Comparison of ENCODE assay signal across 1 cellular context in the genomic region with DNA sequence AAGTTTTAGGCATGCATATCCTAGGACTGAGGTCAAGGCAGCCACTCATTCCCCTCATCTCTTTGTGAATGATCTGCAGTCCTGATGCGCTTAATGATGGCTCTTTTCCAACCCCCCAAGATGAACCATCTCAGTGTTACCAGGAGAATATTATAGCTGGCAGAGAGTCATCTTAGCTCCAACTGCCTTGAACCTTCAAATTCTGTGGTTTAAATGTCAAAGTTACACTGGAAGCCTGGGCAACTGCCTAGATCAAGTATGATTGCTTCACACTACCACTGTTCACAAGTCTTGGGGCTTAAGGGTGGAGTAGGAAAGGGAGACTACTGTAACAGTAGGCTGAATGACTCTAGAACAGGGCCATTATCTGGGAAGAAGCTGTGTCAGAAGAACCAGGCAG.
TF ChIP-seq lines count a peak whose summit lies in the region.

No MANE protein-coding gene starts in this region.

TF ChIP-seq in IMR-90, 13 proteins besides CTCF, POLR2A, EP300 and RAD21 (continued from another document):
- TF ChIP-seq, protein P1, sequence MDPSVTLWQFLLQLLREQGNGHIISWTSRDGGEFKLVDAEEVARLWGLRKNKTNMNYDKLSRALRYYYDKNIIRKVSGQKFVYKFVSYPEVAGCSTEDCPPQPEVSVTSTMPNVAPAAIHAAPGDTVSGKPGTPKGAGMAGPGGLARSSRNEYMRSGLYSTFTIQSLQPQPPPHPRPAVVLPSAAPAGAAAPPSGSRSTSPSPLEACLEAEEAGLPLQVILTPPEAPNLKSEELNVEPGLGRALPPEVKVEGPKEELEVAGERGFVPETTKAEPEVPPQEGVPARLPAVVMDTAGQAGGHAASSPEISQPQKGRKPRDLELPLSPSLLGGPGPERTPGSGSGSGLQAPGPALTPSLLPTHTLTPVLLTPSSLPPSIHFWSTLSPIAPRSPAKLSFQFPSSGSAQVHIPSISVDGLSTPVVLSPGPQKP (IDR thresholded peaks at IDR 0.05; ENCODE audit: borderline replicate concordance, low read depth, low read length), result no peak
- TF ChIP-seq CHD1 (IDR thresholded peaks at IDR 0.05; ENCODE audit: low read depth, low read length) (no peak), NFE2L2 (IDR thresholded peaks at IDR 0.05; ENCODE audit: low read depth, low read length) (no peak)
